In genomic region chr2:1237785-1238184, GRCh38 we compare ENCODE assay signal across 25 cellular contexts.
"Had no signal": no experiment of that assay in that cellular context is flagged by ENCODE, and none has a peak within 500 bp of the region (broad histone marks: within the 10 kb centered on the region; RNA-seq: fewer than 3 reads in every experiment).

No MANE protein-coding gene starts in this region.

- H3K27ac ChIP-seq: ascending aorta, body of pancreas, Peyer's patch had no signal

- H3K27me3 Mint-ChIP-seq: activated naive CD4-positive, alpha-beta T cell treated with anti-CD3 and anti-CD28 coated beads, Interleukin-2, amount 50 U/mL, for 24 hours; central memory CD8-positive, alpha-beta T cell had no signal

- H3K4me1 Mint-ChIP-seq: activated naive CD4-positive, alpha-beta T cell treated with anti-CD3 and anti-CD28 coated beads, Interleukin-2, amount 50 U/mL, for 24 hours; central memory CD8-positive, alpha-beta T cell had no signal

- H3K4me1 ChIP-seq: ascending aorta, body of pancreas, Peyer's patch had no signal

- H3K27ac Mint-ChIP-seq: activated CD8-positive, alpha-beta T cell treated with anti-CD3 and anti-CD28 coated beads, Interleukin-2, amount 10 ng/mL, durations not matched to agents 7 days and 5 days; activated naive CD4-positive, alpha-beta T cell treated with anti-CD3 and anti-CD28 coated beads, Interleukin-2, amount 50 U/mL, for 24 hours; T-helper 1 cell treated with Interleukin-12 subunit alpha and Interleukin-12 subunit beta and Interleukin-4 antibody, amounts not matched to agents 30 μg/mL and 1 μg/mL, for 36 hours; WTC11 had no signal

- ATAC-seq: activated CD8-positive, alpha-beta T cell treated with anti-CD3 and anti-CD28 coated beads, Interleukin-2, amount 10 ng/mL, durations not matched to agents 7 days and 5 days; body of pancreas; WTC11 had no signal

- H3K4me3 Mint-ChIP-seq: activated CD8-positive, alpha-beta T cell treated with anti-CD3 and anti-CD28 coated beads, Interleukin-2, amount 10 ng/mL, durations not matched to agents 7 days and 5 days; activated naive CD4-positive, alpha-beta T cell treated with anti-CD3 and anti-CD28 coated beads, Interleukin-2, amount 50 U/mL, for 24 hours; central memory CD8-positive, alpha-beta T cell; T-helper 1 cell treated with Interleukin-12 subunit alpha and Interleukin-12 subunit beta and Interleukin-4 antibody, amounts not matched to agents 30 μg/mL and 1 μg/mL, for 36 hours; WTC11 had no signal

- H3K36me3 Mint-ChIP-seq: activated naive CD4-positive, alpha-beta T cell treated with anti-CD3 and anti-CD28 coated beads, Interleukin-2, amount 50 U/mL, for 24 hours had no signal

- DNase-seq: activated CD4-positive, alpha-beta T cell treated with anti-CD3 and anti-CD28 coated beads for 48 hours; activated CD4-positive, alpha-beta T cell treated with anti-CD3 and anti-CD28 coated beads, Interleukin-2, amount 50 U/mL, for 4 hours; activated CD4-positive, CD25-positive, alpha-beta regulatory T cell treated with anti-CD3 and anti-CD28 coated beads, Interleukin-2, amount 50 U/mL, for 72 hours; activated CD8-positive, alpha-beta memory T cell treated with anti-CD3 and anti-CD28 coated beads, Interleukin-2, amount 50 U/mL, for 48 hours; activated CD8-positive, alpha-beta T cell treated with anti-CD3 and anti-CD28 coated beads, Interleukin-2, amount 10 ng/mL, durations not matched to agents 7 days and 5 days; activated naive CD4-positive, alpha-beta T cell; activated T-cell treated with anti-CD3 and anti-CD28 coated beads, Interleukin-2, amount 50 U/mL, for 1 hour; body of pancreas; KG1; NCI-H1048; NCI-H146; NCI-H1930; NCI-H2171 treated with DMSO at 0.1 percent for 48 hours; NCI-H345; NCI-H510A; NCI-H526 treated with DMSO at 0.1 percent for 48 hours; NCI-H82; NK-92 treated with Interleukin-12 subunit alpha and Interleukin-12 subunit beta, amount 100 ng/mL, for 24 hours; Peyer's patch; SHP77 treated with DMSO at 0.1 percent for 48 hours had no signal

- H3K4me3 ChIP-seq: ascending aorta, body of pancreas, Peyer's patch had no signal

- H3K36me3 ChIP-seq: ascending aorta, Peyer's patch had no signal

- H3K27me3 ChIP-seq: ascending aorta, body of pancreas, Peyer's patch had no signal

- H3K9me3 Mint-ChIP-seq: activated naive CD4-positive, alpha-beta T cell treated with anti-CD3 and anti-CD28 coated beads, Interleukin-2, amount 50 U/mL, for 24 hours; central memory CD8-positive, alpha-beta T cell; T-helper 1 cell treated with Interleukin-12 subunit alpha and Interleukin-12 subunit beta and Interleukin-4 antibody, amounts not matched to agents 30 μg/mL and 1 μg/mL, for 36 hours; WTC11 had no signal

- H3K9me3 ChIP-seq: ascending aorta, body of pancreas, Peyer's patch had no signal
